8 cellular contexts compared by ENCODE assay signal in genomic region chr17:62968445-62968923, GRCh38. TPM values are rescaled to one million over a fixed set of nuclear protein-coding genes. Genes with fewer than 3 reads are reported as not detected.
DNase-seq lines count a peak whose midpoint lies in the region; ATAC-seq and TF ChIP-seq lines count a peak whose summit lies in the region.

No MANE protein-coding gene starts in this region.

- H3K4me3 Mint-ChIP-seq in activated T-cell treated with anti-CD3 and anti-CD28 coated beads, Interleukin-2, amount 50 U/mL, for 72 hours: peak overlapping the region; percentile 20 to 71

- DNase-seq in D341Med (ENCODE audit: low spot score): peak; percentile 84
- DNase-seq in HuH-7 (ENCODE audit: low spot score): peak; percentile 91
- peak; percentile 96 for DNase-seq in NOMO-1 treated with DMSO at 0.1 percent for 48 hours (lab: John Stamatoyannopoulos, UW; ENCODE audit: unreplicated experiment)
- DNase-seq in activated T-cell treated with anti-CD3 and anti-CD28 coated beads, Interleukin-2, amount 50 U/mL, for 72 hours: peak; percentile 49 to 50
- peak; percentile 93 for DNase-seq in fibroblast of the aortic adventitia (ENCODE audit: low read depth)
- DNase-seq in non-pigmented ciliary epithelial cell (ENCODE audit: low read depth): peak; percentile 83

- H3K27me3 Mint-ChIP-seq in activated T-cell treated with anti-CD3 and anti-CD28 coated beads, Interleukin-2, amount 50 U/mL, for 72 hours (ENCODE audit: low read depth): peaks cover 25% of the 10 kb centered on the region

- no peak overlapping the region for H3K27ac Mint-ChIP-seq in activated T-cell treated with anti-CD3 and anti-CD28 coated beads, Interleukin-2, amount 50 U/mL, for 72 hours

- no peaks in the 10 kb centered on the region for H3K9me3 Mint-ChIP-seq in activated T-cell treated with anti-CD3 and anti-CD28 coated beads, Interleukin-2, amount 50 U/mL, for 72 hours

- H3K36me3 Mint-ChIP-seq in activated T-cell treated with anti-CD3 and anti-CD28 coated beads, Interleukin-2, amount 50 U/mL, for 72 hours (ENCODE audit: insufficient read depth in 2 of 2): no peaks in the 10 kb centered on the region

- H3K4me1 Mint-ChIP-seq in activated T-cell treated with anti-CD3 and anti-CD28 coated beads, Interleukin-2, amount 50 U/mL, for 72 hours (ENCODE audit: low read depth): peaks cover 31% of the 10 kb centered on the region

- ATAC-seq in GM19468 (IDR thresholded peaks at IDR 0.05; ENCODE audit: extremely low read depth, unreplicated experiment) (peak; percentile 60), GM21360 (IDR thresholded peaks at IDR 0.05; ENCODE audit: unreplicated experiment) (no peak)
- peak; percentile 36 to 41 for ATAC-seq in activated T-cell treated with anti-CD3 and anti-CD28 coated beads, Interleukin-2, amount 50 U/mL, for 72 hours (replicated peaks in 1 of 2)

- TF ChIP-seq CTCF in fibroblast of the aortic adventitia (IDR thresholded peaks at IDR 0.05; ENCODE audit: insufficient read depth, low read length): peak; percentile 92

- peak overlapping the region; percentile 23 for H3K4me3 ChIP-seq in fibroblast of the aortic adventitia (ENCODE audit: low read depth, low read length)

RNA-seq across cellular contexts. Expression of gene TANC2, which starts 2.4 kb away (rescaled TPM):
- 10 to 100 TPM in 1 of 2 donors, 1 to 10 TPM in 1; 7.4 to 16.1 TPM for total RNA-seq in activated T-cell treated with anti-CD3 and anti-CD28 coated beads, Interleukin-2, amount 50 U/mL, for 72 hours
- total RNA-seq in fibroblast of the aortic adventitia (ENCODE audit: low replicate concordance): 30.1 and 30.8 TPM in 2 replicates
